30 cellular contexts compared by ENCODE assay signal in the genomic region with DNA sequence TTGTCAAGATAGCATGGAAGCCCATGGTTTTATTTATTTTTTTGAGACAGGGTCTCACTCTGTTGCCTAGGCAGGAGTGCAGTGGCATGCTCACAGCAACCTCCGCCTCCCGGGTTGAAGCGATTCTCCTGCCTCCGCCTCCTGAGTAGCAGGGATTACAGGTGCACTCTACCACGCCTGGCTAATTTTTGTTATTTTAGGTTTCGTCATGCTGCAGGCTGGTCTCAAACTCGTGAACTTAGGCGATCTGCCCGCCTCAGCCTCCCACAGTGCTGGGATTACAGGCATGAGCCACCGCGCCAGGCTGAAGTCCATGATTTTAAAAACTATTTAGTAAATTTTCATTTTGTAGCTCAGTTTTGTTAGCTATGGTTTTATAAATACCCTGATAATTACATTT. TPM values are rescaled to one million over a fixed set of nuclear protein-coding genes. Genes with fewer than 3 reads are reported as not detected.
A peak's percentile ranks its signal among the peaks of the same experiment; 100 is the strongest.
DNase-seq lines count a peak whose midpoint lies in the region; ATAC-seq, FAIRE-seq and TF ChIP-seq lines count a peak whose summit lies in the region.
"Had no signal": no experiment of that assay in that cellular context is flagged by ENCODE, and none has a peak within 500 bp of the region (broad histone marks: within the 10 kb centered on the region; RNA-seq: fewer than 3 reads in every experiment).

No MANE protein-coding gene starts in this region.

- no peak for ATAC-seq in foreskin keratinocyte
- ATAC-seq: A549; CD8-positive, alpha-beta T cell had no signal

- H3K27ac ChIP-seq in foreskin keratinocyte, result no peak overlapping the region
- H3K27ac ChIP-seq: 22Rv1; A549; BLaER1; BLaER1 treated with 17β-estradiol and CSF1 and Interleukin-3, amounts not matched to agents 10 nM and 100 nM; C4-2B had no signal

- no peak for DNase-seq in GM12891 (ENCODE audit: insufficient read length, low spot score)
- DNase-seq in foreskin keratinocyte, result no peak
- DNase-seq: 8988T; ACHN; AML-193; BE2C; Caco-2; Calu3; CD4-positive, alpha-beta memory T cell; CD4-positive, alpha-beta T cell; CD4-positive, CD25-positive, alpha-beta regulatory T cell; CD8-positive, alpha-beta memory T cell; CD8-positive, alpha-beta T cell; COR-L47; DMS 273 treated with DMSO at 0.1 percent for 48 hours; DMS153; DMS79; DMS79 treated with DMSO at 0.1 percent for 48 hours; DND-41 had no signal

- TF ChIP-seq CTCF in foreskin keratinocyte (conservative IDR thresholded peaks at IDR 0.05), result no peak

- no peaks in the 10 kb centered on the region for H3K4me1 ChIP-seq in foreskin keratinocyte

- FAIRE-seq in GM12891 (lab: Jason Lieb, UNC), result no peak
- FAIRE-seq: A204.1, A549, D721Med had no signal

- 0 out of 2 replicates have a peak, but pooled peaks have one; percentile 25 for TF ChIP-seq POLR2A in GM12891 (IDR thresholded peaks at IDR 0.05; ENCODE audit: low read depth, low read length)

- no peaks in the 10 kb centered on the region for H3K27me3 ChIP-seq in foreskin keratinocyte
- H3K27me3 ChIP-seq: BE2C; BLaER1; BLaER1 treated with 17β-estradiol and CSF1 and Interleukin-3, amounts not matched to agents 10 nM and 100 nM had no signal

TF ChIP-seq in GM12891, 5 proteins besides CTCF, POLR2A, EP300 and RAD21:
- no peak for TF ChIP-seq POLR2AphosphoS5 (IDR thresholded peaks at IDR 0.05; ENCODE audit: low read depth, low read length)
- no peak for TF ChIP-seq TAF1 (IDR thresholded peaks at IDR 0.05; ENCODE audit: low read depth, low read length)
- TF ChIP-seq SPI1 (IDR thresholded peaks at IDR 0.05; ENCODE audit: low read depth, low read length), result no peak
- no peak for TF ChIP-seq PAX5 (IDR thresholded peaks at IDR 0.05; ENCODE audit: insufficient read depth, low read length, severe bottlenecking)
- no peak for TF ChIP-seq POU2F2 (IDR thresholded peaks at IDR 0.05; ENCODE audit: low read depth, low read length)

RNA-seq across cellular contexts. Expression of a gene that starts 2.7 kb away (rescaled TPM):
- polyA plus RNA-seq in GM12891 (2012; ENCODE audit: low read depth, missing spikeins), result 21.3 TPM
- total RNA-seq in foreskin keratinocyte, result 19.2 and 20.2 TPM in 2 replicates
- 11.2 and 11.6 TPM in 2 replicates for polyA plus RNA-seq in foreskin keratinocyte

RNA-seq across cellular contexts. Expression of a gene that starts 7.0 kb away (rescaled TPM):
- 60.3 TPM for polyA plus RNA-seq in GM12891 (2012; ENCODE audit: low read depth, missing spikeins)
- 33.0 and 40.4 TPM in 2 replicates for total RNA-seq in foreskin keratinocyte
- 68.5 and 72.5 TPM in 2 replicates for polyA plus RNA-seq in foreskin keratinocyte

RNA-seq across cellular contexts. Expression of a gene that starts 38.3 kb away (rescaled TPM):
- polyA plus RNA-seq in GM12891 (2012; ENCODE audit: low read depth, missing spikeins), result 8.4 TPM
- total RNA-seq in foreskin keratinocyte, result not detected in 2 replicates
- polyA plus RNA-seq in foreskin keratinocyte, result 0.03 TPM in 1 of 2 replicates, not detected in the other
- total RNA-seq: A172; A673; CD8-positive, alpha-beta T cell had no signal
- polyA plus RNA-seq: AG04450 had no signal

RNA-seq across cellular contexts. Expression of a gene that starts 38.4 kb away (rescaled TPM):
- 7.3 TPM for polyA plus RNA-seq in GM12891 (2012; ENCODE audit: low read depth, missing spikeins)
- 0.03 and 0.07 TPM in 2 replicates for total RNA-seq in foreskin keratinocyte
- polyA plus RNA-seq in foreskin keratinocyte, result 0.01 and 0.02 TPM in 2 replicates
- total RNA-seq: A673; CD8-positive, alpha-beta T cell had no signal
- polyA plus RNA-seq: CD14-positive monocyte; CD8-positive, alpha-beta memory T cell had no signal
